ENCODE assay signal across 8 cellular contexts in the genomic region with DNA sequence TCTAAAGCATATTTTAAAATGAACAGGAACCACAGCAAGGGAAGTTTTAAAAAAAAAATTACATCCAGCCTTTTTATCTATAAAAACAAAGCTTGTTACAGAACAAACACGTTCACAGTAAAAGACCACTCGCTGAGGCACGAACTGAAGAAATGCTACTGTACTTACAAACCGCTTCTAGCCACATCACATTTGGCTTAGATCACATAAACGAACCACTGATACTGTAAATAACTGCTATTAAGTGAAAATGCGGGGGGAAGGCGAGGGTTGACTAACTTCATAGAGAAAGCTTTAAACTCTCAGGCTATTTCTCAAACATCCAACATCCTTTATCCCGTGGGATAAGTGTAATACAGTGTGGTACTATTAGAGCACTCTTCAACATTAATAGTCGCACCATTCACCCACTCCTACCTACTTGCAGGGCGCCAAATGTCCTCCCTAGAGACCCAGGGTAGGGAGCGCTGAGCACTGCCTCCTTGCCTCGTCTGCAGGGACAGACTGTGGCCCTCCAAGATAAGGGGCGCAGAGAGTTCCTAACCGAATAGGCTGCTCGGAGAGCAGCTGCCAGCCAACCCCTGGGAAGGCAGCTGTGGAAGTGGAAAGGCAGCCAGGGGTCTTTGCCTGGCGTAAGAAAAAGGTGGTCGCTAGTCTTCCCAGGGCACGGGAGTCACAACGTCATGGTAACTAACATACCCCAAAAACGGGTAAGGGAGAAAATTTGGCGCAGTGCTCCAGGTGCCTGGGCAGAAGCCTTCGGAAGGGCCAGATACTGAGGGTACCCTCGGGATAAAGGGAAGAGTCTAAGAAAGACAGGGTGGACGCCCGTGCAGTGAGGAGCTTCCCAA. TPM values are rescaled to one million over a fixed set of nuclear protein-coding genes. Genes with fewer than 3 reads are reported as not detected.
A peak's percentile ranks its signal among the peaks of the same experiment; 100 is the strongest.
DNase-seq lines count a peak whose midpoint lies in the region; ATAC-seq and TF ChIP-seq lines count a peak whose summit lies in the region.

No MANE protein-coding gene starts in this region.

- DNase-seq in NCI-H2107 treated with DMSO at 0.1 percent for 48 hours (lab: John Stamatoyannopoulos, UW; ENCODE audit: unreplicated experiment): peak; percentile 22
- DNase-seq in NCI-H2107 (lab: John Stamatoyannopoulos, UW): no peak
- DNase-seq in NCI-H2227 (lab: John Stamatoyannopoulos, UW; ENCODE audit: unreplicated experiment): peak; percentile 51
- peak; percentile 9 for DNase-seq in activated T-helper 9 cell treated with anti-CD3 and anti-CD28 coated beads, Interleukin-2, amount 50 U/mL, for 16 hours (ENCODE audit: low read depth)
- peak; percentile 31 for DNase-seq in globus pallidus (ENCODE audit: low spot score)
- DNase-seq in osteoblast (ENCODE audit: insufficient read length, low spot score, missing footprints): peak; percentile 82
- no peak for DNase-seq in NCI-H774 (lab: John Stamatoyannopoulos, UW)

- no peaks in the 10 kb centered on the region for H4K20me1 ChIP-seq in osteoblast (ENCODE audit: insufficient read depth, low read length)

- H3K4me2 ChIP-seq in osteoblast (ENCODE audit: insufficient read depth, low read length): peak overlapping the region; percentile 91

- no peaks in the 10 kb centered on the region for H3K79me2 ChIP-seq in osteoblast (ENCODE audit: insufficient read depth, low read length)

- no peak overlapping the region for H3K27ac ChIP-seq in osteoblast (ENCODE audit: low read depth, low read length)

- no peak for TF ChIP-seq CTCF in osteoblast (IDR thresholded peaks at IDR 0.05; ENCODE audit: extremely low read depth, low read depth, low read length)

- no peaks in the 10 kb centered on the region for H3K36me3 ChIP-seq in osteoblast (ENCODE audit: insufficient read depth, low read length)

- H3K9me3 ChIP-seq in osteoblast (ENCODE audit: low read depth, low read length): no peaks in the 10 kb centered on the region

- H3K27me3 ChIP-seq in osteoblast (ENCODE audit: insufficient read depth, low read length): no peaks in the 10 kb centered on the region

- peaks cover 6% of the 10 kb centered on the region for H3K4me1 ChIP-seq in osteoblast (ENCODE audit: insufficient read depth, low read length)

- peak overlapping the region; percentile 88 for H3K4me3 ChIP-seq in osteoblast (ENCODE audit: insufficient read depth, low read length)

- H2AFZ ChIP-seq in osteoblast (ENCODE audit: low read length): peak overlapping the region; percentile 98

- ATAC-seq in HG02642 (IDR thresholded peaks at IDR 0.05; ENCODE audit: poor library complexity, unreplicated experiment): peak; percentile 31

RNA-seq across cellular contexts. Expression of gene GPR155, which starts 0.8 kb away (rescaled TPM):
- 3.5 and 4.3 TPM in 2 replicates for total RNA-seq in osteoblast

Comparison
In these comparisons a context has a peak if more than half of its experiments do, and no peak if none do; other contexts are left out.
1. DNase-seq: peak in NCI-H2107 treated with DMSO at 0.1 percent for 48 hours (single experiment), NCI-H2227 (single experiment), activated T-helper 9 cell treated with anti-CD3 and anti-CD28 coated beads, Interleukin-2, amount 50 U/mL, for 16 hours (single experiment), globus pallidus (single experiment) and osteoblast (single experiment); none in NCI-H2107 (single experiment) and NCI-H774 (single experiment).